ENCODE assay signal across 8 cellular contexts in the genomic region with DNA sequence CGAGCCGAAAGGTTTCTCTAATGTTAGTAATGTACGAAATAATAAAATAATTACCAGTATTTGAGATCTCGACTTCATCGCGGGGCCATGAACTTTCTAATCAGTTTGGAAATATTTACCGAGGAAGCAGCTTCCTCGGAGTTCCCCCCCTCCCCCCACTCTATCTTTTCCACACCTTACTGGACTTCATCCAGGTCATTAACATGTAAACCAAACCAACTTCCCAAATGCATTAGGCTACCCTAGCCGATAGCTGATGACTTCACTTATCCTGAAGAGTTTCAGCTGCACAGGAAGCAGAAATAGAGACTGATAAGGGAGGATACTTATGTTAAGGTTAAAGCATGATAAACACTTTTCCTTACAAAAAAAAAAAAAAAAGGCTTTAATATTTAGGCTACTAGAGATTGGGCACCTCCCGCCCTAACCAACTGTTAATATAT. TPM values are rescaled to one million over a fixed set of nuclear protein-coding genes. Genes with fewer than 3 reads are reported as not detected.
DNase-seq lines count a peak whose midpoint lies in the region; ATAC-seq and TF ChIP-seq lines count a peak whose summit lies in the region.

No MANE protein-coding gene starts in this region.

- peak overlapping the region; percentile 52 for H3K4me2 ChIP-seq in mesendoderm (ENCODE audit: low read length)

- no peak overlapping the region for H3K18ac ChIP-seq in mesendoderm (ENCODE audit: low read length)

- TF ChIP-seq CTCF in AG10803 (conservative IDR thresholded peaks at IDR 0.05; ENCODE audit: low read length), result no peak
- TF ChIP-seq CTCF in brain microvascular endothelial cell (IDR thresholded peaks at IDR 0.05; ENCODE audit: low read depth, low read length, missing control alignments), result no peak
- TF ChIP-seq CTCF in GM13976 (IDR thresholded peaks at IDR 0.05; ENCODE audit: borderline replicate concordance, control extremely low read depth, extremely low read depth, insufficient read depth, missing control alignments), result no peak

- in situ Hi-C loops in brain microvascular endothelial cell (cut with HindIII; ENCODE audit: low pct_ligation_motif_present, low sequenced_read_pairs), result no loop called here
- in situ Hi-C loops in GM13976 (cut with MboI; ENCODE audit: low sequenced_read_pairs, unreplicated experiment), result loop anchor here (5.0 to 25.0 kb wide), 4 partner anchors 180 to 853 kb away; no protein-coding TSS in a partner anchor

- no peaks in the 10 kb centered on the region for H3K79me2 ChIP-seq in mesendoderm (ENCODE audit: control insufficient read depth, insufficient read depth, low read length)

- H4K5ac ChIP-seq in mesendoderm (ENCODE audit: low read length), result no peak overlapping the region

- 4% methylated on average over 6 of the region's 10 CpGs for WGBS in HUES64
- WGBS in mesendoderm (ENCODE audit: extremely low coverage, insufficient coverage, low lambda C conversion rate), result no CpG with 5 or more reads among the region's 10 CpGs

- H2BK120ac ChIP-seq in mesendoderm (ENCODE audit: low read depth, low read length), result no peak overlapping the region

- H3K27me3 ChIP-seq in HUES64 (ENCODE audit: insufficient read depth, low read length), result peaks cover 91% of the 10 kb centered on the region
- H3K27me3 ChIP-seq in brain microvascular endothelial cell (replicated peaks), result no peaks in the 10 kb centered on the region
- no peaks in the 10 kb centered on the region for H3K27me3 ChIP-seq in mesendoderm (ENCODE audit: insufficient read depth, low read length, poor library complexity)

- peaks cover 8% of the 10 kb centered on the region for H3K4me1 ChIP-seq in HUES64 (ENCODE audit: insufficient read depth, low read length)
- no peaks in the 10 kb centered on the region for H3K4me1 ChIP-seq in mesendoderm (ENCODE audit: control insufficient read depth, low read depth, low read length)

- no peak overlapping the region for H4K8ac ChIP-seq in mesendoderm (ENCODE audit: low read depth, low read length)

- H3K4ac ChIP-seq in mesendoderm (ENCODE audit: low read depth, low read length), result no peak overlapping the region

- no peak overlapping the region for H2BK5ac ChIP-seq in mesendoderm (ENCODE audit: low read length)

- no peak overlapping the region for H2BK15ac ChIP-seq in mesendoderm (replicated peaks; ENCODE audit: low read depth)

- H3K36me3 ChIP-seq in HUES64 (ENCODE audit: insufficient read depth, low read length), result no peaks in the 10 kb centered on the region
- H3K36me3 ChIP-seq in brain microvascular endothelial cell (replicated peaks), result no peaks in the 10 kb centered on the region
- no peaks in the 10 kb centered on the region for H3K36me3 ChIP-seq in mesendoderm (ENCODE audit: control insufficient read depth, insufficient read depth, low read length)

- H3K9ac ChIP-seq in HUES64 (ENCODE audit: low read depth, low read length) (no peak overlapping the region), mesendoderm (ENCODE audit: low read length) (peak overlapping the region; percentile 4)

- no peak overlapping the region for H3K27ac ChIP-seq in HUES64 (ENCODE audit: low read depth, low read length)
- peak overlapping the region; percentile 89 for H3K27ac ChIP-seq in brain microvascular endothelial cell
- H3K27ac ChIP-seq in mesendoderm (ENCODE audit: low read depth, low read length), result no peak overlapping the region

- no peaks in the 10 kb centered on the region for H3K79me1 ChIP-seq in mesendoderm (ENCODE audit: low read length)

- H2AK5ac ChIP-seq in mesendoderm (ENCODE audit: low read length), result no peak overlapping the region

- H3K4me3 ChIP-seq in AG10803 (ENCODE audit: low read length) (peak overlapping the region; percentile 74), HUES64 (ENCODE audit: low read length) (peak overlapping the region; percentile 72), brain microvascular endothelial cell (ENCODE audit: low read depth, low read length) (peak overlapping the region; percentile 72), mesendoderm (ENCODE audit: low read length) (no peak overlapping the region)

- DNase-seq in AG10803 (ENCODE audit: low read depth) (no peak), brain microvascular endothelial cell (no peak), mesendoderm (no peak), GM13976 (ENCODE audit: low spot score) (no peak)
- DNase-seq in activated CD4-positive, alpha-beta T cell treated with anti-CD3 and anti-CD28 coated beads, Interleukin-2, amount 50 U/mL, for 48 hours, result no peak

- H3K23ac ChIP-seq in mesendoderm (ENCODE audit: low read length), result no peak overlapping the region

- no peaks in the 10 kb centered on the region for H3K9me3 ChIP-seq in HUES64 (ENCODE audit: insufficient read depth, low read depth, low read length)

- ATAC-seq in GM21786 (IDR thresholded peaks at IDR 0.05; ENCODE audit: unreplicated experiment) (no peak), HG03571 (IDR thresholded peaks at IDR 0.05; ENCODE audit: unreplicated experiment) (no peak)

- H3K56ac ChIP-seq in mesendoderm (ENCODE audit: low read length), result peak overlapping the region; percentile 26

RNA-seq across cellular contexts. Expression of gene MEF2C, which starts 1.5 kb away (rescaled TPM):
- polyA plus RNA-seq in HUES64 (2013, experiment 1 of 2), result 1.4 TPM
- polyA plus RNA-seq in HUES64 (2013, experiment 2 of 2), result 3.0 TPM
- polyA plus RNA-seq in mesendoderm (2013, experiment 1 of 2), result 0.60 TPM
- 0.25 TPM for polyA plus RNA-seq in mesendoderm (2013, experiment 2 of 2)
